Comparison of ENCODE assay signal across 15 cellular contexts in genomic region chr15:31274496-31275330, GRCh38. TPM values are rescaled to one million over a fixed set of nuclear protein-coding genes. Genes with fewer than 3 reads are reported as not detected.
A peak's percentile ranks its signal among the peaks of the same experiment; 100 is the strongest.
DNase-seq lines count a peak whose midpoint lies in the region; ATAC-seq, FAIRE-seq and TF ChIP-seq lines count a peak whose summit lies in the region.
"Had no signal": no experiment of that assay in that cellular context is flagged by ENCODE, and none has a peak within 500 bp of the region (broad histone marks: within the 10 kb centered on the region; RNA-seq: fewer than 3 reads in every experiment).

No MANE protein-coding gene starts in this region.

- H3K9me3 Mint-ChIP-seq in natural killer cell (no peaks in the 10 kb centered on the region), T-cell (no peaks in the 10 kb centered on the region), mesothelial cell of epicardium (no peaks in the 10 kb centered on the region)
- no peaks in the 10 kb centered on the region for H3K9me3 Mint-ChIP-seq in natural killer cell treated with Interleukin-12 subunit alpha and Interleukin-12 subunit beta and Interleukin-15 and Interleukin-18, amount 100 ng/mL, for 72 hours
- H3K9me3 Mint-ChIP-seq: CD8-positive, alpha-beta T cell; effector memory CD8-positive, alpha-beta T cell; HFFc6 had no signal

- no peak for TF ChIP-seq CTCF in natural killer cell (IDR thresholded peaks at IDR 0.05)
- TF ChIP-seq CTCF in mesothelial cell of epicardium (IDR thresholded peaks at IDR 0.05; ENCODE audit: unreplicated experiment), result no peak

- intact Hi-C loops in natural killer cell (cut with micrococcal nuclease), result no loop called here

- H3K4me3 Mint-ChIP-seq in natural killer cell (no peak overlapping the region), T-cell (no peak overlapping the region), mesothelial cell of epicardium (no peak overlapping the region)
- H3K4me3 Mint-ChIP-seq in natural killer cell treated with Interleukin-12 subunit alpha and Interleukin-12 subunit beta and Interleukin-15 and Interleukin-18, amount 100 ng/mL, for 72 hours, result no peak overlapping the region
- H3K4me3 Mint-ChIP-seq: activated naive CD8-positive, alpha-beta T cell; CD8-positive, alpha-beta T cell; effector memory CD8-positive, alpha-beta T cell; HFFc6 had no signal

- H3K36me3 Mint-ChIP-seq in natural killer cell (no peaks in the 10 kb centered on the region), T-cell (no peaks in the 10 kb centered on the region), mesothelial cell of epicardium (no peaks in the 10 kb centered on the region)
- H3K36me3 Mint-ChIP-seq in natural killer cell treated with Interleukin-12 subunit alpha and Interleukin-12 subunit beta and Interleukin-15 and Interleukin-18, amount 100 ng/mL, for 72 hours, result no peaks in the 10 kb centered on the region
- H3K36me3 Mint-ChIP-seq: activated naive CD8-positive, alpha-beta T cell; CD8-positive, alpha-beta T cell had no signal

- CTCF ChIA-PET in T-cell (lab: Charles Lee), result interaction anchor here in 1 of 2 donors (0.9 kb wide), 1 partner anchor 75 kb away, joined by 3 read pairs; no protein-coding TSS in a partner anchor

- DNase-seq in natural killer cell (peak; percentile 4), T-cell (peak in 1 of 34 experiments; percentile 2), mesothelial cell of epicardium (ENCODE audit: low spot score in 2 of 2, unreplicated experiment in 2 of 2) (peak in 1 of 2 experiments; percentile 36), urothelium cell line (ENCODE audit: low spot score) (no peak), NCI-H2081 treated with DMSO at 0.1 percent for 48 hours (lab: John Stamatoyannopoulos, UW) (no peak)
- no peak for DNase-seq in natural killer cell treated with Interleukin-12 subunit alpha and Interleukin-12 subunit beta and Interleukin-15 and Interleukin-18, amount 100 ng/mL, for 72 hours (ENCODE audit: low spot score)
- no peak for DNase-seq in effector CD8-positive, alpha-beta T cell (lab: John Stamatoyannopoulos, UW)
- DNase-seq: effector memory CD8-positive, alpha-beta T cell; HFFc6; NCI-H1417 treated with DMSO at 0.1 percent for 48 hours; stimulated activated naive CD8-positive, alpha-beta T cell treated with anti-CD3 and anti-CD28 coated beads, Interleukin-15, Interleukin-2, amounts not matched to agents 100 U/mL and 50 U/mL, for 24 hours had no signal

- H3K27ac Mint-ChIP-seq in natural killer cell (no peak overlapping the region), T-cell (peak overlapping the region; percentile 32 to 68), mesothelial cell of epicardium (peak overlapping the region; percentile 56)
- peak overlapping the region in 1 of 2 donors; percentile 45 for H3K27ac Mint-ChIP-seq in natural killer cell treated with Interleukin-12 subunit alpha and Interleukin-12 subunit beta and Interleukin-15 and Interleukin-18, amount 100 ng/mL, for 72 hours
- H3K27ac Mint-ChIP-seq: activated naive CD8-positive, alpha-beta T cell; CD8-positive, alpha-beta T cell; HFFc6 had no signal

- H3K27me3 Mint-ChIP-seq in natural killer cell (ENCODE audit: low read depth in 2 of 2) (no peaks in the 10 kb centered on the region), T-cell (no peaks in the 10 kb centered on the region), mesothelial cell of epicardium (ENCODE audit: low read depth) (no peaks in the 10 kb centered on the region)
- H3K27me3 Mint-ChIP-seq in natural killer cell treated with Interleukin-12 subunit alpha and Interleukin-12 subunit beta and Interleukin-15 and Interleukin-18, amount 100 ng/mL, for 72 hours, result no peaks in the 10 kb centered on the region
- H3K27me3 Mint-ChIP-seq: activated naive CD8-positive, alpha-beta T cell; effector memory CD8-positive, alpha-beta T cell had no signal

- FAIRE-seq in urothelium cell line (lab: Jason Lieb, UNC), result no peak
- FAIRE-seq: TTC549 had no signal

- POLR2A ChIA-PET in T-cell (lab: Charles Lee), result interaction anchor here in 1 of 2 donors (1.2 kb wide), 1 partner anchor 50 kb away, joined by 3 read pairs; no protein-coding TSS in a partner anchor

- H3K4me1 Mint-ChIP-seq in natural killer cell (peaks cover 0 to 23% of the 10 kb centered on the region in 2 donors), T-cell (peaks cover 30 to 61% (median 49%) of the 10 kb centered on the region in 3 donors), mesothelial cell of epicardium (peaks cover 20% of the 10 kb centered on the region)
- H3K4me1 Mint-ChIP-seq in natural killer cell treated with Interleukin-12 subunit alpha and Interleukin-12 subunit beta and Interleukin-15 and Interleukin-18, amount 100 ng/mL, for 72 hours (ENCODE audit: low read depth in 2 of 2), result peaks cover 11 to 26% of the 10 kb centered on the region in 2 donors

- ATAC-seq in natural killer cell, result no peak
- no peak for ATAC-seq in natural killer cell treated with Interleukin-12 subunit alpha and Interleukin-12 subunit beta and Interleukin-15 and Interleukin-18, amount 100 ng/mL, for 72 hours
- no peak for ATAC-seq in T-cell (replicated peaks in 1 of 4)
- no peak for ATAC-seq in HG03571 (IDR thresholded peaks at IDR 0.05; ENCODE audit: unreplicated experiment)
- ATAC-seq: CD8-positive, alpha-beta T cell; effector memory CD8-positive, alpha-beta T cell; stimulated activated naive CD8-positive, alpha-beta T cell treated with anti-CD3 and anti-CD28 coated beads, Interleukin-15, Interleukin-2, amounts not matched to agents 100 U/mL and 50 U/mL, for 24 hours had no signal

RNA-seq across cellular contexts. Expression of gene KLF13, which starts 51.9 kb away (rescaled TPM):
- total RNA-seq in natural killer cell, result 100 to 1,000 TPM; 277 to 328 (median 300) TPM
- total RNA-seq in natural killer cell treated with Interleukin-12 subunit alpha and Interleukin-12 subunit beta and Interleukin-15 and Interleukin-18, amount 100 ng/mL, for 72 hours, result 100 to 1,000 TPM in 1 of 2 donors, 10 to 100 TPM in 1; 95.1 to 153 TPM
- 100 to 1,000 TPM; 218 to 327 (median 288) TPM for total RNA-seq in T-cell
- 26.9 to 29.5 TPM (median 28.1 TPM) in 3 replicates for total RNA-seq in mesothelial cell of epicardium

Comparison
In these comparisons a context has a peak if more than half of its experiments do, and no peak if none do; other contexts are left out.
1. H3K27ac Mint-ChIP-seq: peak in T-cell (2 of 2) and mesothelial cell of epicardium (single experiment); none in natural killer cell (0 of 2).